In the genomic region with DNA sequence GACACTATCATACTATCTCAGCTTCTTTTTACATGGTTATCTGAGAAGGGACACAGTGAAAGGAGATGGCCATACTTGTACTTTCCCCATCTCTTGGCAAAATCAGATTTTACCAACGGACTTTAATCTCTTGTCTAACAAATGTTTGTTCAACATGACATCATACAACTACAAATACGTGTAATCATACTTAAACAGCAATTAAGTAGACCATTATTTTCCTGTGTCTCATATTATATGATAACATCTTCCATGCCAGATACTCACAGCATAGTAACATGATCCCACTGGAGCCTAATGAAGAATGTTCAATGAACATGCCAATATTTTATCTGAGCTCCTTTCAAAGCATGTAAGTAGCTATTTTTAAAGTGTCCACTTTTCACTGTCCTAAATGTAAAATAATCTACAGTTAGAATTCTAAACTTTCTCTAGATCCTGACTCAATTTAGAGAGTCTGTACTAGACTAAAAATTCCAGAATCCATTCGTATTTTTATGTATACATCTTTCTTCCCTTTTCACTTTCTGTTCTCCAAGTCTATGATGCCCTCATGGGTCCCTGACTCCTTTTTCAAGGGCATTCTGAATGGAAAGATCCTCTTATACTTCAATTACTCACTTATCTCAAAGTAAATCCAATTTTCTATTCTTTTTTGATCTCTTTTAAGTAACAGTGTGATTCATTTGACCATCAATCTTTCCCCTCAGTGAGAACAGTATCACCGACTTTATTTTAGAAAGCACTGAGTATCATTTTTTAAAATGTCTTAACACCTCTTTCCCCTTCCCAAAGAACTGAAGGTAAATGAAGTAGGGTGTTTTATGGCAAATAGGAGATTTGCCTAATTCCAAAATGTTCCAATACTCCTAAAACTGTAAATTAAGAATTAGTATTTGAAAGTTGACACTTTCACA, we compare ENCODE assay signal across 9 cellular contexts.
DNase-seq lines count a peak whose midpoint lies in the region; ATAC-seq and TF ChIP-seq lines count a peak whose summit lies in the region.
"Had no signal": no experiment of that assay in that cellular context is flagged by ENCODE, and none has a peak within 500 bp of the region (broad histone marks: within the 10 kb centered on the region; RNA-seq: fewer than 3 reads in every experiment).

No MANE protein-coding gene starts in this region.

- H3K27ac ChIP-seq in colonic mucosa (peak overlapping the region; percentile 61), psoas muscle (peak overlapping the region; percentile 41)
- H3K27ac ChIP-seq: vagina had no signal

- no peak overlapping the region for H3K9ac ChIP-seq in colonic mucosa (ENCODE audit: low read depth in 2 of 2, low read length in 2 of 2)

- intact Hi-C loops in colonic mucosa (cut with DNase I) (loop anchor here (5.0 to 10.0 kb wide), 2 partner anchors 193 to 270 kb away; a partner anchor contains a TSS), psoas muscle (cut with DNase I) (loop anchor here (1.0 to 10.0 kb wide), 7 partner anchors 133 to 268 kb away; a partner anchor contains a TSS), posterior vena cava (cut with DNase I) (loop anchor here (5.0 kb wide), 2 partner anchors 266 to 270 kb away; no protein-coding TSS in a partner anchor)

- H3K4me1 ChIP-seq in colonic mucosa (peaks cover 3% of the 10 kb centered on the region), psoas muscle (peaks cover 15% of the 10 kb centered on the region)

- H3K4me3 ChIP-seq in colonic mucosa (no peak overlapping the region), psoas muscle (no peak overlapping the region)
- H3K4me3 ChIP-seq: vagina had no signal

- H3K27me3 ChIP-seq in colonic mucosa (no peaks in the 10 kb centered on the region), psoas muscle (ENCODE audit: insufficient read depth in 3 of 3, low read length in 2 of 3) (no peaks in the 10 kb centered on the region)
- H3K27me3 ChIP-seq: vagina had no signal

- 20 to 29% (median 20%) methylated on average over 4 of the region's 4 CpGs for WGBS in psoas muscle, 3 donors

- H3K36me3 ChIP-seq in colonic mucosa (no peaks in the 10 kb centered on the region), psoas muscle (ENCODE audit: insufficient read depth in 1 of 2, low read depth in 1 of 2) (no peaks in the 10 kb centered on the region)
- H3K36me3 ChIP-seq: vagina had no signal

- H3K9me3 ChIP-seq in colonic mucosa (no peaks in the 10 kb centered on the region), psoas muscle (no peaks in the 10 kb centered on the region)
- H3K9me3 ChIP-seq: vagina had no signal

- DNase-seq in NCI-H1436 (lab: John Stamatoyannopoulos, UW) (peak; percentile 18), NCI-H1436 treated with DMSO at 0.1 percent for 48 hours (lab: John Stamatoyannopoulos, UW) (no peak), NCI-H146 (lab: John Stamatoyannopoulos, UW) (peak; percentile 66), colonic mucosa (no peak), psoas muscle (no peak), T-helper 1 cell (no peak), posterior vena cava (ENCODE audit: low spot score) (no peak)
- DNase-seq in activated CD8-positive, alpha-beta memory T cell treated with anti-CD3 and anti-CD28 coated beads, Interleukin-2, amount 50 U/mL, for 48 hours, result no peak

- TF ChIP-seq CTCF in colonic mucosa (IDR thresholded peaks at IDR 0.05), result no peak
- TF ChIP-seq CTCF in psoas muscle (IDR thresholded peaks at IDR 0.05), result no peak

- peak in 3 of 4 donors; percentile 36 to 72 (median 56) for ATAC-seq in psoas muscle

Comparison
In these comparisons a context has a peak if more than half of its experiments do, and no peak if none do; other contexts are left out.
1. DNase-seq: peak in NCI-H1436 (single experiment) and NCI-H146 (single experiment); none in NCI-H1436 treated with DMSO at 0.1 percent for 48 hours (single experiment), colonic mucosa (single experiment), psoas muscle (0 of 2), T-helper 1 cell (0 of 5), posterior vena cava (single experiment) and activated CD8-positive, alpha-beta memory T cell treated with anti-CD3 and anti-CD28 coated beads, Interleukin-2, amount 50 U/mL, for 48 hours (single experiment).